8 cellular contexts compared by ENCODE assay signal in the genomic region with DNA sequence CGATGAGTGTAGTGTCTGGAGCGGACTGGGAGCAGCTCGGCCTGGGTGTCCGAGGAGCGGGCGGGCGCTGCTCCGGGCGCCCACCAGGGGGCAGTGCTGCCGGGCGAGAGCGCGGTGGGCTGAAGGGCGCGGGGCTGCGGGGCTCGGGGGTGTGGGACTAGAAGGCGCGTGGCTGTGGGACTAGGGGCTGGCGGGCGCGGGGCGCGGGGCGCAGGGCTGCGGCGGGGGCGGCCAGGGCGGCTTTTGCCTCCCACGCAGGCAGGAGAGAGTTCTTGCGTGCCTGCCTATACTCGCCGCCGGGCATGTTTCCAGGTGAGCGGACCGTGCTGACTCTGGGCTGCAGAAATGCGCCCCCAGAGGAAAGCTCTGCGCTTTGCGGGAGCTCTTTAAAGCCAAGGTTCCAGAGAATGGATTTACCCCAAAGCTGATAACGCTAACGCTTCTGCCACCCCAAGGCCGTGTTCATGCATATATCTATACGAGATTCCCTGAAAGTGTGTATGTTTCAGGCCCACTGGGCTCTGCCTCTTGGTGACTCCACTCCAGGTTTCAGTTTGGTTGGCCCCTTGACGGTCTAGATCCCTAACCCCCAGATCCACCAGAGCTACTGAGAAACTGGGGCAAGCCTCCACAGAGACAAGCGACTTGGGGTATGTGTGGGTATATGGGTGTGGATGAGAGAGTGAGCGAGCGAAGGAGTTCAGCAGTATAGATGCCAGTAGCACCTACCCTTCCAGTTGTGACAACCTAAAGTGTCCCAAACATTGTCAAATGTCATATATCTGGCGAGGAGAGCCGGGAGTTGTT. TPM values are rescaled to one million over a fixed set of nuclear protein-coding genes. Genes with fewer than 3 reads are reported as not detected.
DNase-seq lines count a peak whose midpoint lies in the region; ATAC-seq and TF ChIP-seq lines count a peak whose summit lies in the region.

No MANE protein-coding gene starts in this region.

- peak; percentile 53 to 93 (median 84) for TF ChIP-seq CTCF in heart left ventricle (IDR thresholded peaks at IDR 0.05)
- TF ChIP-seq CTCF in tibial artery (IDR thresholded peaks at IDR 0.05) = peak; percentile 57 to 82

- H3K27me3 ChIP-seq in heart left ventricle (no peaks in the 10 kb centered on the region), tibial artery (no peaks in the 10 kb centered on the region)

- intact Hi-C loops in heart left ventricle (cut with DNase I) = loop anchor here in 1 of 10 donors (10.0 kb wide), 1 partner anchor 420 kb away; the partner anchor contains the start of gene RRAGA
- intact Hi-C loops in tibial artery (cut with DNase I; ENCODE audit: low total_unique reads) = no loop called here

- H3K9me3 ChIP-seq in heart left ventricle (no peaks in the 10 kb centered on the region), tibial artery (no peaks in the 10 kb centered on the region)

- H3K27ac ChIP-seq in heart left ventricle (peak overlapping the region in 3 of 12 donors; percentile 25 to 54 (median 53)), tibial artery (no peak overlapping the region)

- H3K4me3 ChIP-seq in heart left ventricle = peak overlapping the region; percentile 31 to 69 (median 57)
- peak overlapping the region; percentile 50 to 68 for H3K4me3 ChIP-seq in tibial artery

- TF ChIP-seq POLR2A in heart left ventricle (IDR thresholded peaks at IDR 0.05) = no peak

- peaks cover 0 to 12% (median 0%) of the 10 kb centered on the region in 12 donors for H3K4me1 ChIP-seq in heart left ventricle
- H3K4me1 ChIP-seq in tibial artery = peaks cover 0 to 7% (median 6%) of the 10 kb centered on the region in 4 donors

- DNase-seq in COR-L47 (lab: John Stamatoyannopoulos, UW) (peak; percentile 74), HK-2 (ENCODE audit: unreplicated experiment) (peak; percentile 64), heart left ventricle (peak; percentile 55 to 84 (median 74)), pons (ENCODE audit: low spot score) (peak; percentile 49), tibial artery (peak; percentile 49 to 72)
- peak; percentile 75 to 84 for DNase-seq in activated naive CD4-positive, alpha-beta T cell treated with anti-CD3 and anti-CD28 coated beads, Interleukin-2, amount 50 U/mL, for 72 hours (ENCODE audit: low spot score in 2 of 2)

- 12 to 18% (median 15%) methylated on average over 38 to 49 of the region's 49 CpGs for WGBS in heart left ventricle, 4 donors

- no peak overlapping the region for H3K27ac Mint-ChIP-seq in activated naive CD4-positive, alpha-beta T cell treated with anti-CD3 and anti-CD28 coated beads, Interleukin-2, amount 50 U/mL, for 72 hours

- no peaks in the 10 kb centered on the region for H3K36me3 Mint-ChIP-seq in activated naive CD4-positive, alpha-beta T cell treated with anti-CD3 and anti-CD28 coated beads, Interleukin-2, amount 50 U/mL, for 72 hours

- no peaks in the 10 kb centered on the region for H3K9me3 Mint-ChIP-seq in activated naive CD4-positive, alpha-beta T cell treated with anti-CD3 and anti-CD28 coated beads, Interleukin-2, amount 50 U/mL, for 72 hours

- no peaks in the 10 kb centered on the region for H3K36me3 ChIP-seq in heart left ventricle
- H3K36me3 ChIP-seq in tibial artery = no peaks in the 10 kb centered on the region

- ATAC-seq in GM19468 (IDR thresholded peaks at IDR 0.05; ENCODE audit: extremely low read depth, unreplicated experiment) (peak; percentile 67), SK-N-SH treated with all-trans-retinoic acid at 6 μM for 48 hours (peak; percentile 95), heart left ventricle (peak; percentile 36 to 98 (median 86))
- peak; percentile 91 to 94 for ATAC-seq in activated naive CD4-positive, alpha-beta T cell treated with anti-CD3 and anti-CD28 coated beads, Interleukin-2, amount 50 U/mL, for 72 hours

TF ChIP-seq in SK-N-SH treated with all-trans-retinoic acid at 6 μM for 48 hours, 23 proteins besides CTCF, POLR2A, EP300 and RAD21:
- TF ChIP-seq CSRNP3 (CRISPR knock-in tag; IDR thresholded peaks at IDR 0.05) = no peak
- no peak for TF ChIP-seq POU6F1 (CRISPR knock-in tag; IDR thresholded peaks at IDR 0.05; ENCODE audit: borderline replicate concordance, low read depth)

RNA-seq across cellular contexts. Expression of gene ACER2, which starts 56.2 kb away (rescaled TPM):
- total RNA-seq in activated naive CD4-positive, alpha-beta T cell treated with anti-CD3 and anti-CD28 coated beads, Interleukin-2, amount 50 U/mL, for 72 hours = 1 to 10 TPM; 1.2 to 4.3 TPM
- 1 to 10 TPM; 1.6 to 4.5 (median 3.9) TPM for total RNA-seq in heart left ventricle
- 1 to 10 TPM in 1 of 2 donors, under 1 TPM in 1; 0.95 to 1.5 TPM for polyA plus RNA-seq in heart left ventricle
